ENCODE assay signal across 24 cellular contexts in genomic region chr1:29671446-29671845, GRCh38.
"Had no signal": no experiment of that assay in that cellular context is flagged by ENCODE, and none has a peak within 500 bp of the region (broad histone marks: within the 10 kb centered on the region; RNA-seq: fewer than 3 reads in every experiment).

No MANE protein-coding gene starts in this region.

- H3K4me3 Mint-ChIP-seq: activated naive CD8-positive, alpha-beta T cell treated with anti-CD3 and anti-CD28 coated beads for 36 hours; mesothelial cell of epicardium; nephron; stimulated activated memory B cell treated with anti-CD40 and anti-IgM and Interleukin-4, amounts not matched to agents 10 μg/mL and 1 μg/mL and 100 μg/mL, for 72 hours had no signal

- FAIRE-seq: astrocyte, kidney, small intestine, TTC549 had no signal

- H2AFZ ChIP-seq: parathyroid adenoma had no signal

- H3K36me3 ChIP-seq: colonic mucosa, right lobe of liver, SJSA1, stomach, suprapubic skin, tibial nerve, WERI-Rb-1 had no signal

- ATAC-seq: foreskin keratinocyte; right lobe of liver; stimulated activated memory B cell treated with anti-CD40 and anti-IgM and Interleukin-4, amounts not matched to agents 10 μg/mL and 1 μg/mL and 100 μg/mL, for 72 hours had no signal

- H3K36me3 Mint-ChIP-seq: activated naive CD8-positive, alpha-beta T cell treated with anti-CD3 and anti-CD28 coated beads for 36 hours; mesothelial cell of epicardium; stimulated activated memory B cell treated with anti-CD40 and anti-IgM and Interleukin-4, amounts not matched to agents 10 μg/mL and 1 μg/mL and 100 μg/mL, for 72 hours had no signal

- DNase-seq: activated CD4-positive, alpha-beta T cell treated with anti-CD3 and anti-CD28 coated beads for 1 hour; activated naive CD4-positive, alpha-beta T cell treated with Interleukin-2 at 50 U/mL for 16 hours; activated naive CD8-positive, alpha-beta T cell treated with anti-CD3 and anti-CD28 coated beads for 36 hours; activated T-cell treated with anti-CD3 and anti-CD28 coated beads, Interleukin-2, amount 50 U/mL, for 1 hour; effector CD4-positive, alpha-beta T cell; erythroblast; foreskin keratinocyte; kidney; small intestine; stimulated activated CD4-positive, alpha-beta T cell treated with anti-CD3 and anti-CD28 coated beads, Interleukin-2, amount 100 ng/mL, for 24 hours; T-helper 1 cell; WERI-Rb-1 had no signal

- H3K9me3 Mint-ChIP-seq: activated naive CD8-positive, alpha-beta T cell treated with anti-CD3 and anti-CD28 coated beads for 36 hours; mesothelial cell of epicardium; nephron; stimulated activated memory B cell treated with anti-CD40 and anti-IgM and Interleukin-4, amounts not matched to agents 10 μg/mL and 1 μg/mL and 100 μg/mL, for 72 hours had no signal

- H3K27me3 ChIP-seq: colonic mucosa, right lobe of liver, tibial nerve had no signal

- H3K79me2 ChIP-seq: parathyroid adenoma had no signal

- H3K4me3 ChIP-seq: colonic mucosa, right lobe of liver, SJSA1, stomach, suprapubic skin, tibial nerve had no signal

- H3K27ac ChIP-seq: colonic mucosa, foreskin keratinocyte, parathyroid adenoma, right lobe of liver, SJSA1, stomach, suprapubic skin, tibial nerve, WERI-Rb-1 had no signal

- H3K9me3 ChIP-seq: colonic mucosa, right lobe of liver, SJSA1, stomach, suprapubic skin, tibial nerve had no signal

- H3K9ac ChIP-seq: parathyroid adenoma had no signal

- H3K4me1 ChIP-seq: colonic mucosa, right lobe of liver, SJSA1, stomach, suprapubic skin, tibial nerve had no signal

- H3K27ac Mint-ChIP-seq: activated naive CD8-positive, alpha-beta T cell treated with anti-CD3 and anti-CD28 coated beads for 36 hours; mesothelial cell of epicardium; stimulated activated memory B cell treated with anti-CD40 and anti-IgM and Interleukin-4, amounts not matched to agents 10 μg/mL and 1 μg/mL and 100 μg/mL, for 72 hours had no signal

- H3K4me1 Mint-ChIP-seq: activated naive CD8-positive, alpha-beta T cell treated with anti-CD3 and anti-CD28 coated beads for 36 hours; stimulated activated memory B cell treated with anti-CD40 and anti-IgM and Interleukin-4, amounts not matched to agents 10 μg/mL and 1 μg/mL and 100 μg/mL, for 72 hours had no signal
